8 cellular contexts compared by ENCODE assay signal in the genomic region with DNA sequence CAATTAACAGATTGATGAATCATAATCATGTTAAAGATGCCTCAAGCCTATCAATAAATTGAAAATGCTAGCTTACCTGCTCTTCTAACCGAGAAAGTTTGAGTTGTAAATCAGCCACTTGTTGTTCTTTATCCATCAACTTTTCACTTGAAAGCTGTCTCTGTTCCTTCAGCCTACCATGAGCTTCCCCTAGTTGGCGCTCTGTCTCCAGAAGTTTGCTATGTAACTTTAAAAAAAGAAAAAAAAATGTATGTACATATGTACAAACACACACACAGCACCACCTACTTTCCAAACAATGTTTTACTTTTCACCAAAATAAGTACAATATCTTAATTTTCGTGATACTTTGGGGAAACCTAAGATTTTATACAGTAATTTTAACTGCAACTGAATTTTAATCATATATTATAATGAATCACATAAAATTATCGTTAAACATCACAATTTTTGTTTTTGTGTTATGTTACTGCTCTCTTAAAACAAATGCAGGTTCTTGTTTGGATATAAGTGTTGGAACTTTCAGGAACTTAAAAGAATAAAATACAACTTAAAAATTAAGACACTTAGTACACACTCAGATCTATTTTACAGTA.
DNase-seq lines count a peak whose midpoint lies in the region; TF ChIP-seq lines count a peak whose summit lies in the region.

No MANE protein-coding gene starts in this region.

- WGBS in mesenchymal stem cell = 21% methylated on average over 1 of the region's 4 CpGs
- 83 to 87% methylated on average over 4 of the region's 4 CpGs for WGBS in testis, 2 donors
- 78 to 82% methylated on average over 4 of the region's 4 CpGs for WGBS in lower leg skin, 2 donors

- no peak overlapping the region for H3K4me2 ChIP-seq in mesenchymal stem cell (ENCODE audit: low read length, poor library complexity, severe bottlenecking)

- peak; percentile 25 for DNase-seq in Caki2 (ENCODE audit: low read depth)
- DNase-seq in H7 = peak; percentile 23
- DNase-seq in Peyer's patch = peak in 1 of 3 donors; percentile 64
- DNase-seq in T47D (ENCODE audit: low read depth in 1 of 2, low spot score in 1 of 2) = peak; percentile 39 to 71
- DNase-seq in mesenchymal stem cell = peak; percentile 67
- no peak for DNase-seq in testis
- DNase-seq in lower leg skin (ENCODE audit: low spot score in 2 of 2) = no peak
- no peak for DNase-seq in nucleus accumbens (lab: John Stamatoyannopoulos, UW)

- H2AFZ ChIP-seq in mesenchymal stem cell (ENCODE audit: low read depth, low read length) = no peak overlapping the region

- no peak overlapping the region for H3K18ac ChIP-seq in mesenchymal stem cell (ENCODE audit: low read depth in 1 of 2, low read length in 2 of 2)

- in situ Hi-C loops in Caki2 (cut with HindIII; ENCODE audit: low pct_unique_long_range_greater_than_20kb, low sequenced_read_pairs) (no loop called here), T47D (cut with HindIII; ENCODE audit: low pct_unique_long_range_greater_than_20kb, low sequenced_read_pairs) (no loop called here)

- no peak overlapping the region for H4K91ac ChIP-seq in mesenchymal stem cell (ENCODE audit: low read length)

- H2BK15ac ChIP-seq in mesenchymal stem cell (ENCODE audit: low read depth, poor library complexity, severe bottlenecking) = no peak overlapping the region

- H3K4ac ChIP-seq in mesenchymal stem cell (ENCODE audit: low read depth in 1 of 2, low read length in 2 of 2) = no peak overlapping the region

- no peak overlapping the region for H2BK12ac ChIP-seq in mesenchymal stem cell (ENCODE audit: low read length in 2 of 2)

- no peaks in the 10 kb centered on the region for H3K27me3 ChIP-seq in H7 (ENCODE audit: control insufficient read depth, insufficient read depth, low read length)
- no peaks in the 10 kb centered on the region for H3K27me3 ChIP-seq in Peyer's patch
- no peaks in the 10 kb centered on the region for H3K27me3 ChIP-seq in mesenchymal stem cell (ENCODE audit: control insufficient read depth in 1 of 2, insufficient read depth in 1 of 2, low read length in 2 of 2)
- no peaks in the 10 kb centered on the region for H3K27me3 ChIP-seq in testis

- no peak overlapping the region for H3K9ac ChIP-seq in mesenchymal stem cell (ENCODE audit: low read length)

- no peak overlapping the region for H4K8ac ChIP-seq in mesenchymal stem cell (ENCODE audit: low read length)

- no peak for TF ChIP-seq POLR2A in Peyer's patch (IDR thresholded peaks at IDR 0.05)
- no peak for TF ChIP-seq POLR2A in testis (IDR thresholded peaks at IDR 0.05)
- TF ChIP-seq POLR2A in lower leg skin (IDR thresholded peaks at IDR 0.05) = no peak

- H3K9me3 ChIP-seq in Peyer's patch (no peaks in the 10 kb centered on the region), mesenchymal stem cell (ENCODE audit: control insufficient read depth, low read length) (no peaks in the 10 kb centered on the region), testis (no peaks in the 10 kb centered on the region)

- no peak overlapping the region for H2BK120ac ChIP-seq in mesenchymal stem cell (ENCODE audit: low read depth, low read length)

- no peaks in the 10 kb centered on the region for H3K36me3 ChIP-seq in H7 (replicated peaks; ENCODE audit: control insufficient read depth, insufficient read depth, low read length)
- peaks cover 0 to 17% (median 0%) of the 10 kb centered on the region in 3 donors for H3K36me3 ChIP-seq in Peyer's patch
- peaks cover 7 to 82% of the 10 kb centered on the region in 2 experiments for H3K36me3 ChIP-seq in mesenchymal stem cell (ENCODE audit: control insufficient read depth in 1 of 2, insufficient read depth in 2 of 2, low read depth in 1 of 2, low read length in 2 of 2)
- H3K36me3 ChIP-seq in testis (ENCODE audit: low read depth, missing control alignments) = no peaks in the 10 kb centered on the region

- H3K4me3 ChIP-seq in H7 (ENCODE audit: insufficient read depth, low read depth, low read length) (no peak overlapping the region), Peyer's patch (no peak overlapping the region), mesenchymal stem cell (ENCODE audit: insufficient read depth in 1 of 2, low read depth in 1 of 2, low read length in 2 of 2) (no peak overlapping the region), testis (no peak overlapping the region), lower leg skin (ENCODE audit: low read depth, poor library complexity, severe bottlenecking) (no peak overlapping the region)

- intact Hi-C loops in testis (cut with DNase I; ENCODE audit: low total_unique reads) = no loop called here
- intact Hi-C loops in lower leg skin (cut with DNase I; ENCODE audit: low total_unique reads) = no loop called here

- H3K14ac ChIP-seq in mesenchymal stem cell (ENCODE audit: low read length in 2 of 2) = no peak overlapping the region

- H3K27ac ChIP-seq in Peyer's patch = no peak overlapping the region
- H3K27ac ChIP-seq in mesenchymal stem cell (ENCODE audit: low read length, poor library complexity, severe bottlenecking) = no peak overlapping the region
- no peak overlapping the region for H3K27ac ChIP-seq in testis

- peaks cover 3% of the 10 kb centered on the region for H3K79me1 ChIP-seq in mesenchymal stem cell (replicated peaks; ENCODE audit: low read length, poor library complexity, severe bottlenecking)

- H2AK5ac ChIP-seq in mesenchymal stem cell (ENCODE audit: low read length, severe bottlenecking) = no peak overlapping the region

- TF ChIP-seq CTCF in Peyer's patch (IDR thresholded peaks at IDR 0.05) (peak in 4 of 6 experiments; percentile 50 to 74 (median 70)), testis (IDR thresholded peaks at IDR 0.05) (peak in 1 of 3 experiments; percentile 12), lower leg skin (IDR thresholded peaks at IDR 0.05) (no peak)

- H3K4me1 ChIP-seq in Peyer's patch (peaks cover 0 to 3% (median 0%) of the 10 kb centered on the region in 4 donors), mesenchymal stem cell (ENCODE audit: control insufficient read depth, insufficient read depth, low read depth, low read length) (no peaks in the 10 kb centered on the region), testis (no peaks in the 10 kb centered on the region)

- H3K23ac ChIP-seq in mesenchymal stem cell (ENCODE audit: low read length in 2 of 2) = no peak overlapping the region

- H2BK5ac ChIP-seq in mesenchymal stem cell (ENCODE audit: low read depth, low read length, poor library complexity, severe bottlenecking) = no peak overlapping the region

Comparison
In these comparisons a context has a peak if more than half of its experiments do, and no peak if none do; other contexts are left out.
1. DNase-seq: peak in Caki2 (single experiment), H7 (single experiment), T47D (2 of 2) and mesenchymal stem cell (single experiment); none in testis (single experiment), lower leg skin (0 of 2) and nucleus accumbens (0 of 56).
2. CTCF ChIP-seq: peak in Peyer's patch (4 of 6); none in lower leg skin (0 of 3).